23 cellular contexts compared by ENCODE assay signal in genomic region chr17:59616253-59616920, GRCh38. TPM values are rescaled to one million over a fixed set of nuclear protein-coding genes. Genes with fewer than 3 reads are reported as not detected.
A peak's percentile ranks its signal among the peaks of the same experiment; 100 is the strongest.
DNase-seq lines count a peak whose midpoint lies in the region; TF ChIP-seq lines count a peak whose summit lies in the region.
"Had no signal": no experiment of that assay in that cellular context is flagged by ENCODE, and none has a peak within 500 bp of the region (broad histone marks: within the 10 kb centered on the region; RNA-seq: fewer than 3 reads in every experiment).

No MANE protein-coding gene starts in this region.

- DNase-seq in T-helper 2 cell treated with Interferon-gamma antibody and Interleukin-4, amounts not matched to agents 5 μg/mL and 100 μg/mL, for 36 hours (ENCODE audit: low spot score) = no peak
- DNase-seq in T-helper 2 cell (no peak), NCI-H2227 treated with DMSO at 0.1 percent for 48 hours (lab: John Stamatoyannopoulos, UW) (peak; percentile 32), endodermal cell (no peak), smooth muscle cell (lab: John Stamatoyannopoulos, UW; ENCODE audit: unreplicated experiment) (no peak), occipital lobe (lab: John Stamatoyannopoulos, UW) (no peak), NCI-H526 treated with DMSO at 0.1 percent for 48 hours (lab: John Stamatoyannopoulos, UW) (no peak), dedifferentiated amniotic fluid mesenchymal stem cell (ENCODE audit: extremely low spot score) (no peak)
- DNase-seq: 8988T; activated CD4-positive, alpha-beta T cell treated with anti-CD3 and anti-CD28 coated beads, Interleukin-2, amount 10 ng/mL, durations not matched to agents 24 days and 14 days; anterior cingulate cortex; caudate nucleus; DMS79; dorsolateral prefrontal cortex; GOT3; heart left ventricle; NCI-H1694 treated with DMSO at 0.1 percent for 48 hours; NCI-H2171 treated with DMSO at 0.1 percent for 48 hours; stomach; tibial artery had no signal

- H3K27ac Mint-ChIP-seq in T-helper 2 cell treated with Interferon-gamma antibody and Interleukin-4, amounts not matched to agents 5 μg/mL and 100 μg/mL, for 36 hours = peak overlapping the region; percentile 28
- peak overlapping the region; percentile 80 for H3K27ac Mint-ChIP-seq in endodermal cell
- H3K27ac Mint-ChIP-seq: activated CD4-positive, alpha-beta T cell treated with anti-CD3 and anti-CD28 coated beads, Interleukin-2, amount 10 ng/mL, durations not matched to agents 24 days and 14 days; activated naive CD4-positive, alpha-beta T cell treated with anti-CD3 and anti-CD28 coated beads, Interleukin-2, amount 50 U/mL, for 24 hours; activated T-helper 1 cell treated with anti-CD3 and anti-CD28 coated beads, Interleukin-12 subunit alpha, Interleukin-12 subunit beta, Interleukin-2, Interleukin-4 antibody, amounts not matched to agents 30 ng/mL and 10 ng/mL and 1 ng/mL, durations not matched to agents 14 hours and 24 hours and 36 hours; T-helper 1 cell treated with Interleukin-12 subunit alpha and Interleukin-12 subunit beta and Interleukin-4 antibody, amounts not matched to agents 30 μg/mL and 1 μg/mL, for 36 hours had no signal

- H3K4me2 ChIP-seq in smooth muscle cell = peak overlapping the region; percentile 99

- TF ChIP-seq CTCF in endodermal cell (conservative IDR thresholded peaks at IDR 0.05) = no peak
- TF ChIP-seq CTCF in smooth muscle cell (IDR thresholded peaks at IDR 0.05; ENCODE audit: borderline replicate concordance, insufficient read depth, poor library complexity, severe bottlenecking) = no peak

- H3K4me3 ChIP-seq in endodermal cell (ENCODE audit: low read length) = no peak overlapping the region
- no peak overlapping the region for H3K4me3 ChIP-seq in smooth muscle cell
- H3K4me3 ChIP-seq: heart left ventricle, stomach, tibial artery had no signal

- H3K27ac ChIP-seq in endodermal cell (ENCODE audit: low read depth, low read length) (no peak overlapping the region), smooth muscle cell (ENCODE audit: low read depth) (peak overlapping the region; percentile 99)

- no peaks in the 10 kb centered on the region for H3K9me3 Mint-ChIP-seq in T-helper 2 cell treated with Interferon-gamma antibody and Interleukin-4, amounts not matched to agents 5 μg/mL and 100 μg/mL, for 36 hours
- H3K9me3 Mint-ChIP-seq in endodermal cell = no peaks in the 10 kb centered on the region
- H3K9me3 Mint-ChIP-seq: activated CD4-positive, alpha-beta T cell treated with anti-CD3 and anti-CD28 coated beads, Interleukin-2, amount 10 ng/mL, durations not matched to agents 24 days and 14 days; activated naive CD4-positive, alpha-beta T cell treated with anti-CD3 and anti-CD28 coated beads, Interleukin-2, amount 50 U/mL, for 24 hours; activated T-helper 1 cell treated with anti-CD3 and anti-CD28 coated beads, Interleukin-12 subunit alpha, Interleukin-12 subunit beta, Interleukin-2, Interleukin-4 antibody, amounts not matched to agents 30 ng/mL and 10 ng/mL and 1 ng/mL, durations not matched to agents 14 hours and 24 hours and 36 hours; T-helper 1 cell treated with Interleukin-12 subunit alpha and Interleukin-12 subunit beta and Interleukin-4 antibody, amounts not matched to agents 30 μg/mL and 1 μg/mL, for 36 hours had no signal

- H3K4me1 Mint-ChIP-seq in T-helper 2 cell treated with Interferon-gamma antibody and Interleukin-4, amounts not matched to agents 5 μg/mL and 100 μg/mL, for 36 hours (ENCODE audit: low read depth) = peaks cover 21% of the 10 kb centered on the region
- H3K4me1 Mint-ChIP-seq in endodermal cell = peaks cover 25% of the 10 kb centered on the region

- peaks cover 17% of the 10 kb centered on the region for H3K79me2 ChIP-seq in smooth muscle cell (ENCODE audit: low read depth)

- no peak overlapping the region for H3K4me3 Mint-ChIP-seq in T-helper 2 cell treated with Interferon-gamma antibody and Interleukin-4, amounts not matched to agents 5 μg/mL and 100 μg/mL, for 36 hours
- H3K4me3 Mint-ChIP-seq in endodermal cell = no peak overlapping the region
- H3K4me3 Mint-ChIP-seq: activated CD4-positive, alpha-beta T cell treated with anti-CD3 and anti-CD28 coated beads, Interleukin-2, amount 10 ng/mL, durations not matched to agents 24 days and 14 days; activated T-helper 1 cell treated with anti-CD3 and anti-CD28 coated beads, Interleukin-12 subunit alpha, Interleukin-12 subunit beta, Interleukin-2, Interleukin-4 antibody, amounts not matched to agents 30 ng/mL and 10 ng/mL and 1 ng/mL, durations not matched to agents 14 hours and 24 hours and 36 hours; T-helper 1 cell treated with Interleukin-12 subunit alpha and Interleukin-12 subunit beta and Interleukin-4 antibody, amounts not matched to agents 30 μg/mL and 1 μg/mL, for 36 hours had no signal

- H3K27me3 ChIP-seq in endodermal cell (ENCODE audit: control insufficient read depth, insufficient read depth, low read length, poor library complexity, severe bottlenecking) = no peaks in the 10 kb centered on the region
- H3K27me3 ChIP-seq in smooth muscle cell (ENCODE audit: low read depth) = no peaks in the 10 kb centered on the region
- H3K27me3 ChIP-seq: dorsolateral prefrontal cortex, heart left ventricle, stomach, tibial artery had no signal

- peaks cover 5% of the 10 kb centered on the region for H3K4me1 ChIP-seq in endodermal cell (ENCODE audit: control insufficient read depth, insufficient read depth, low read length)
- peaks cover 24% of the 10 kb centered on the region for H3K4me1 ChIP-seq in smooth muscle cell (ENCODE audit: low read depth)

- H3K9ac ChIP-seq in endodermal cell (ENCODE audit: extremely low read depth, low read length, poor library complexity, severe bottlenecking) = no peak overlapping the region
- no peak overlapping the region for H3K9ac ChIP-seq in smooth muscle cell (ENCODE audit: low read depth)

- H4K20me1 ChIP-seq in smooth muscle cell (ENCODE audit: low read depth) = peaks cover 8% of the 10 kb centered on the region

- no peak overlapping the region for H2AFZ ChIP-seq in smooth muscle cell (ENCODE audit: low read depth)

- peaks cover 26% of the 10 kb centered on the region for H3F3A ChIP-seq in smooth muscle cell (ENCODE audit: low read depth)

- H3K27me3 Mint-ChIP-seq in T-helper 2 cell treated with Interferon-gamma antibody and Interleukin-4, amounts not matched to agents 5 μg/mL and 100 μg/mL, for 36 hours (ENCODE audit: low read depth) = no peaks in the 10 kb centered on the region
- no peaks in the 10 kb centered on the region for H3K27me3 Mint-ChIP-seq in endodermal cell (ENCODE audit: insufficient read depth)

- H3K9me3 ChIP-seq in endodermal cell (ENCODE audit: control insufficient read depth, low read length) (no peaks in the 10 kb centered on the region), smooth muscle cell (replicated peaks; ENCODE audit: low read depth) (no peaks in the 10 kb centered on the region)
- H3K9me3 ChIP-seq: heart left ventricle, stomach, tibial artery had no signal

- peaks cover 13% of the 10 kb centered on the region for H3K36me3 Mint-ChIP-seq in T-helper 2 cell treated with Interferon-gamma antibody and Interleukin-4, amounts not matched to agents 5 μg/mL and 100 μg/mL, for 36 hours (ENCODE audit: low read depth)
- peaks cover 2% of the 10 kb centered on the region for H3K36me3 Mint-ChIP-seq in endodermal cell (ENCODE audit: low read depth)

- peaks cover 2% of the 10 kb centered on the region for H3K36me3 ChIP-seq in endodermal cell (ENCODE audit: control insufficient read depth, insufficient read depth, low read length)
- no peaks in the 10 kb centered on the region for H3K36me3 ChIP-seq in smooth muscle cell (ENCODE audit: low read depth)
- H3K36me3 ChIP-seq: tibial artery had no signal

- WGBS in endodermal cell (ENCODE audit: insufficient coverage in 1 of 2, insufficient read length in 1 of 2), 2 experiments = 79 to 83% methylated on average over 7 of the region's 7 CpGs
- 45% methylated on average over 7 of the region's 7 CpGs for WGBS in smooth muscle cell (ENCODE audit: low lambda C conversion rate)

RNA-seq across cellular contexts. Expression of gene CLTC, which starts 3.3 kb away (rescaled TPM):
- total RNA-seq in endodermal cell (100 to 1,000 TPM; 342 to 393 TPM), smooth muscle cell (362 and 378 TPM in 2 replicates), occipital lobe (306 TPM)
- polyA plus RNA-seq in endodermal cell (2013, experiment 1 of 2) = 181 TPM
- polyA plus RNA-seq in endodermal cell (2013, experiment 2 of 2) = 173 TPM
- 102 and 114 TPM in 2 replicates for polyA plus RNA-seq in smooth muscle cell

RNA-seq across cellular contexts. Expression of gene DHX40, which starts 51.0 kb away (rescaled TPM):
- total RNA-seq in endodermal cell (10 to 100 TPM; 32.7 to 36.2 TPM), smooth muscle cell (44.7 and 52.3 TPM in 2 replicates), occipital lobe (91.6 TPM)
- polyA plus RNA-seq in endodermal cell (2013, experiment 1 of 2) = 62.4 TPM
- polyA plus RNA-seq in endodermal cell (2013, experiment 2 of 2) = 62.7 TPM
- polyA plus RNA-seq in smooth muscle cell = 10.8 and 16.5 TPM in 2 replicates
